ENCODE assay signal across 25 cellular contexts in genomic region chrX:129768186-129768585, GRCh38. TPM values are rescaled to one million over a fixed set of nuclear protein-coding genes. Genes with fewer than 3 reads are reported as not detected.
A peak's percentile ranks its signal among the peaks of the same experiment; 100 is the strongest.
DNase-seq lines count a peak whose midpoint lies in the region; ATAC-seq lines count a peak whose summit lies in the region.
"Had no signal": no experiment of that assay in that cellular context is flagged by ENCODE, and none has a peak within 500 bp of the region (broad histone marks: within the 10 kb centered on the region; RNA-seq: fewer than 3 reads in every experiment).

No MANE protein-coding gene starts in this region.

- no peaks in the 10 kb centered on the region for H3K27me3 Mint-ChIP-seq in activated CD4-positive, alpha-beta T cell treated with anti-CD3 and anti-CD28 coated beads, Interleukin-2, amount 10 ng/mL, durations not matched to agents 7 days and 5 days
- no peaks in the 10 kb centered on the region for H3K27me3 Mint-ChIP-seq in activated T-helper 17 cell treated with anti-CD3 and anti-CD28 coated beads, Interleukin-2, amount 50 U/mL, for 72 hours

- H3K27me3 ChIP-seq in Karpas-422 (ENCODE audit: low read length): no peaks in the 10 kb centered on the region
- H3K27me3 ChIP-seq: adrenal gland, breast epithelium, hepatocyte, MG63, stomach had no signal

- H3K9me3 Mint-ChIP-seq in activated CD4-positive, alpha-beta T cell treated with anti-CD3 and anti-CD28 coated beads, Interleukin-2, amount 10 ng/mL, durations not matched to agents 7 days and 5 days: peaks cover 2% of the 10 kb centered on the region
- H3K9me3 Mint-ChIP-seq in activated T-helper 17 cell treated with anti-CD3 and anti-CD28 coated beads, Interleukin-2, amount 50 U/mL, for 72 hours: no peaks in the 10 kb centered on the region
- no peaks in the 10 kb centered on the region for H3K9me3 Mint-ChIP-seq in stimulated activated effector memory CD8-positive, alpha-beta T cell treated with anti-CD3 and anti-CD28 coated beads, Interleukin-12 subunit alpha, Interleukin-12 subunit beta, amount 100 ng/mL, for 72 hours

- no peaks in the 10 kb centered on the region for H3K79me2 ChIP-seq in Karpas-422 (ENCODE audit: low read length)
- H3K79me2 ChIP-seq: hepatocyte had no signal

- no peaks in the 10 kb centered on the region for H3K9me2 ChIP-seq in Karpas-422 (replicated peaks; ENCODE audit: insufficient read depth, low read length)

- H3K36me3 ChIP-seq in Karpas-422 (ENCODE audit: insufficient read depth, low read length): no peaks in the 10 kb centered on the region
- H3K36me3 ChIP-seq: adrenal gland, breast epithelium, MG63, stomach had no signal

- no peak overlapping the region for H2AFZ ChIP-seq in Karpas-422 (ENCODE audit: low read length)
- H2AFZ ChIP-seq: GM23248, hepatocyte had no signal

- POLR2A ChIA-PET in activated CD4-positive, alpha-beta T cell treated with anti-CD3 and anti-CD28 coated beads, Interleukin-2, amount 10 ng/mL, durations not matched to agents 7 days and 5 days (lab: Charles Lee): interaction anchor here (0.7 kb wide), 1 partner anchor 16 kb away, joined by 3 read pairs; no protein-coding TSS in a partner anchor

- DNase-seq in activated CD4-positive, alpha-beta T cell treated with anti-CD3 and anti-CD28 coated beads, Interleukin-2, amount 10 ng/mL, durations not matched to agents 7 days and 5 days: no peak
- no peak for DNase-seq in activated CD4-positive, alpha-beta T cell treated with anti-CD3 and anti-CD28 coated beads for 48 hours
- DNase-seq in Karpas-422 (no peak), NCI-H1417 treated with DMSO at 0.1 percent for 48 hours (lab: John Stamatoyannopoulos, UW) (no peak), SKM-1 treated with dmso at 0.1 percent for 144 hours (lab: John Stamatoyannopoulos, UW; ENCODE audit: unreplicated experiment) (no peak)
- no peak for DNase-seq in stimulated activated effector memory CD8-positive, alpha-beta T cell treated with anti-CD3 and anti-CD28 coated beads, Interleukin-12 subunit alpha, Interleukin-12 subunit beta, amount 100 ng/mL, for 72 hours (ENCODE audit: low spot score in 2 of 2)
- no peak for DNase-seq in effector CD4-positive, alpha-beta T cell
- DNase-seq: adrenal gland; C1 segment of cervical spinal cord; foreskin fibroblast; GF-D8; GM23248; MG63; mucosa of descending colon; NCI-H1436 treated with DMSO at 0.1 percent for 48 hours; NCI-H2171; NCI-H526; stimulated activated CD4-positive, alpha-beta T cell treated with anti-CD3 and anti-CD28 coated beads, Interleukin-2, amount 100 ng/mL, for 48 hours; stomach had no signal

- H3K9me3 ChIP-seq in Karpas-422 (ENCODE audit: low read length): no peaks in the 10 kb centered on the region
- H3K9me3 ChIP-seq: A549, adrenal gland, breast epithelium, MG63, mucosa of descending colon, stomach had no signal

- CTCF ChIA-PET in activated CD4-positive, alpha-beta T cell treated with anti-CD3 and anti-CD28 coated beads, Interleukin-2, amount 10 ng/mL, durations not matched to agents 7 days and 5 days (lab: Charles Lee): interaction anchor here (1.1 to 3.7 kb wide), 4 partner anchors 9 to 131 kb away, joined by 3 to 12 read pairs (median 7); no protein-coding TSS in a partner anchor

- no peaks in the 10 kb centered on the region for H4K20me1 ChIP-seq in Karpas-422 (ENCODE audit: insufficient read depth, low read depth, low read length)

- no peak overlapping the region for H3K4me3 ChIP-seq in Karpas-422 (ENCODE audit: low read length)
- H3K4me3 ChIP-seq: A549, adrenal gland, breast epithelium, GM23248, hepatocyte, MG63, mucosa of descending colon, skin epidermis, stomach had no signal

- ATAC-seq in activated T-helper 17 cell treated with anti-CD3 and anti-CD28 coated beads, Interleukin-2, amount 50 U/mL, for 72 hours (replicated peaks): no peak
- ATAC-seq in stimulated activated effector memory CD8-positive, alpha-beta T cell treated with anti-CD3 and anti-CD28 coated beads, Interleukin-12 subunit alpha, Interleukin-12 subunit beta, amount 100 ng/mL, for 72 hours: no peak
- ATAC-seq: A549, mucosa of descending colon had no signal

- H3K4me2 ChIP-seq in Karpas-422 (ENCODE audit: low read depth, low read length, poor library complexity, severe bottlenecking): peak overlapping the region; percentile 20
- H3K4me2 ChIP-seq: A549, hepatocyte had no signal

- H3K36me3 Mint-ChIP-seq in activated CD4-positive, alpha-beta T cell treated with anti-CD3 and anti-CD28 coated beads, Interleukin-2, amount 10 ng/mL, durations not matched to agents 7 days and 5 days (ENCODE audit: low read depth): peaks cover 14% of the 10 kb centered on the region
- H3K36me3 Mint-ChIP-seq in activated T-helper 17 cell treated with anti-CD3 and anti-CD28 coated beads, Interleukin-2, amount 50 U/mL, for 72 hours (ENCODE audit: low read depth): no peaks in the 10 kb centered on the region
- H3K36me3 Mint-ChIP-seq in stimulated activated effector memory CD8-positive, alpha-beta T cell treated with anti-CD3 and anti-CD28 coated beads, Interleukin-12 subunit alpha, Interleukin-12 subunit beta, amount 100 ng/mL, for 72 hours: no peaks in the 10 kb centered on the region

- peaks cover 71% of the 10 kb centered on the region for H3K4me1 Mint-ChIP-seq in activated CD4-positive, alpha-beta T cell treated with anti-CD3 and anti-CD28 coated beads, Interleukin-2, amount 10 ng/mL, durations not matched to agents 7 days and 5 days
- peaks cover 4% of the 10 kb centered on the region for H3K4me1 Mint-ChIP-seq in activated T-helper 17 cell treated with anti-CD3 and anti-CD28 coated beads, Interleukin-2, amount 50 U/mL, for 72 hours
- H3K4me1 Mint-ChIP-seq in stimulated activated effector memory CD8-positive, alpha-beta T cell treated with anti-CD3 and anti-CD28 coated beads, Interleukin-12 subunit alpha, Interleukin-12 subunit beta, amount 100 ng/mL, for 72 hours: peaks cover 38% of the 10 kb centered on the region

- H3K4me3 Mint-ChIP-seq in activated CD4-positive, alpha-beta T cell treated with anti-CD3 and anti-CD28 coated beads, Interleukin-2, amount 10 ng/mL, durations not matched to agents 7 days and 5 days: no peak overlapping the region
- H3K4me3 Mint-ChIP-seq in activated T-helper 17 cell treated with anti-CD3 and anti-CD28 coated beads, Interleukin-2, amount 50 U/mL, for 72 hours: peak overlapping the region; percentile 70
- H3K4me3 Mint-ChIP-seq in stimulated activated effector memory CD8-positive, alpha-beta T cell treated with anti-CD3 and anti-CD28 coated beads, Interleukin-12 subunit alpha, Interleukin-12 subunit beta, amount 100 ng/mL, for 72 hours: peak overlapping the region; percentile 34

- H3K27ac ChIP-seq in Karpas-422 (ENCODE audit: low read length): no peak overlapping the region; the same call in 1 of the 2 replicates
- H3K27ac ChIP-seq: A549, adrenal gland, breast epithelium, epithelial cell of prostate, GM23248, hepatocyte, stomach had no signal

- H3K4me1 ChIP-seq in Karpas-422 (ENCODE audit: low read length): peaks cover 33% of the 10 kb centered on the region
- H3K4me1 ChIP-seq: A549, adrenal gland, breast epithelium, stomach had no signal

- peak overlapping the region; percentile 36 for H3K9ac ChIP-seq in Karpas-422 (ENCODE audit: low read length)
- H3K9ac ChIP-seq: GM23248 had no signal

- peak overlapping the region; percentile 92 for H3K27ac Mint-ChIP-seq in activated CD4-positive, alpha-beta T cell treated with anti-CD3 and anti-CD28 coated beads, Interleukin-2, amount 10 ng/mL, durations not matched to agents 7 days and 5 days
- H3K27ac Mint-ChIP-seq in activated T-helper 17 cell treated with anti-CD3 and anti-CD28 coated beads, Interleukin-2, amount 50 U/mL, for 72 hours: peak overlapping the region; percentile 80
- peak overlapping the region; percentile 86 for H3K27ac Mint-ChIP-seq in stimulated activated effector memory CD8-positive, alpha-beta T cell treated with anti-CD3 and anti-CD28 coated beads, Interleukin-12 subunit alpha, Interleukin-12 subunit beta, amount 100 ng/mL, for 72 hours

RNA-seq across cellular contexts. Expression of gene SASH3, which starts 11.6 kb away (rescaled TPM):
- 100 to 1,000 TPM; 254 to 264 TPM for total RNA-seq in activated CD4-positive, alpha-beta T cell treated with anti-CD3 and anti-CD28 coated beads, Interleukin-2, amount 10 ng/mL, durations not matched to agents 7 days and 5 days
- total RNA-seq in Karpas-422 (2014; rRNA removed; shearing (Covaris generic); ENCODE audit: low replicate concordance): 63.0 and 103 TPM in 2 replicates
- total RNA-seq in activated T-helper 17 cell treated with anti-CD3 and anti-CD28 coated beads, Interleukin-2, amount 50 U/mL, for 72 hours: 100 to 1,000 TPM; 103 to 191 TPM
- total RNA-seq: GM23248 had no signal

RNA-seq across cellular contexts. Expression of gene XPNPEP2, which starts 29.4 kb away (rescaled TPM):
- 1 to 10 TPM; 1.1 to 1.3 TPM for total RNA-seq in activated CD4-positive, alpha-beta T cell treated with anti-CD3 and anti-CD28 coated beads, Interleukin-2, amount 10 ng/mL, durations not matched to agents 7 days and 5 days
- total RNA-seq in Karpas-422 (2014; rRNA removed; shearing (Covaris generic); ENCODE audit: low replicate concordance): not detected in 2 replicates
- total RNA-seq in activated T-helper 17 cell treated with anti-CD3 and anti-CD28 coated beads, Interleukin-2, amount 50 U/mL, for 72 hours: under 1 TPM; 0.45 to 0.52 TPM
